Comparison of ENCODE assay signal across 7 cellular contexts in the genomic region with DNA sequence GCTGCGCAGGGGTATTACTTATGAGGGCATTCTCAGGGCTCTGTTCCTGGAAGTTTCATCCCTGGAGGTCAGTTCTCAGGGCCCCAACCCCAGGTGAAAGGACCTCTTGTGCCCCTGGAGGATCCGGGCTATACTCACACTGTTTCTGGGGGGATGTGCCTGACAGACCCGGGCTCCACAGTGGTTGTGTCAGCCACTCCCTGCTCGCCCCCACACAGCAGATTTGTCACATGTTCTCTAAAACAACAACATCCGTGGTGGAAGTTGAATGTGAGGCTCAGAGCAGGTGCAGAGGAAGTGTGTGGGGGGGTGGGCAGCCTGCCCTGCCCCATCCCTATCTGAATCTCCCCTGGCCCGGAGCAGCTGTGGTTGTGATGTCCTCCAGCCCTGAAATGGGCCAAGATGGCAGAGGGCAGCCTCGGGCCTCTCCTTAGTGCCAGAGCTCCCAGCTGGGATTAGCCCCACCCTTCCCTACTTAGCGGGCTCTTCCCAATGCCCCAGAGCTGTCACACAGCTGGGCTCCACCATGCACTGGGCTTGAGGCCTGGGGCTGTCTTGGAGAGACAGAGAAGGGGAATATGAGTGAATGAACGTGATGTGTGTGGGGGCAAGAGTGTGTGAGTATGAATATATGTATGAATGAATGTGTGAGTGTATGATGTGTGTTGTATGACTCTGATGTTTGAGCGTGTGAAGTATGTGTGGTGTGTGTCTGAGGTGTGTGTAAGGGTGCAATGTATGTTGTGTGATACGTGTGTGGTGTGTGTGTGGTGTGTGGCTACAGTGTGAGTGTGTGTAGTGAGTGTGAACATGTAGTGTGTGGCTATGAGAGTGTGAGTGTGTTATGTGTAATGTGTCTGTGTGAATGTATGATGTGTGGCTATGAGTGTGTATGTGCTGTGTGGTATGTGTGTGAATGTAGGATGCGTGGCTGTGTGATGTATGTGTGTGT. TPM values are rescaled to one million over a fixed set of nuclear protein-coding genes. Genes with fewer than 3 reads are reported as not detected.
DNase-seq lines count a peak whose midpoint lies in the region; ATAC-seq and TF ChIP-seq lines count a peak whose summit lies in the region.

No MANE protein-coding gene starts in this region.

- no peaks in the 10 kb centered on the region for H3K9me3 ChIP-seq in right lobe of liver

- no peak overlapping the region for H3K4me3 ChIP-seq in right lobe of liver

- peak overlapping the region; percentile 49 to 67 (median 65) for H3K27ac ChIP-seq in right lobe of liver

- WGBS in right lobe of liver (ENCODE audit: insufficient coverage, low coverage, low lambda C conversion rate, missing lambda C conversion rate), result 59% methylated on average over 8 of the region's 12 CpGs

- intact Hi-C loops in right lobe of liver (cut with DNase I), result no loop called here

- peaks cover 0 to 18% (median 0%) of the 10 kb centered on the region in 4 donors for H3K4me1 ChIP-seq in right lobe of liver

- no peak for TF ChIP-seq POLR2A in right lobe of liver (IDR thresholded peaks at IDR 0.05)

- ATAC-seq in GM19395 (IDR thresholded peaks at IDR 0.05; ENCODE audit: unreplicated experiment) (peak; percentile 59), HG03196 (IDR thresholded peaks at IDR 0.05; ENCODE audit: unreplicated experiment) (peak; percentile 32), right lobe of liver (peak; percentile 25 to 47 (median 32)), HG02970 (IDR thresholded peaks at IDR 0.05; ENCODE audit: low FRiP score, unreplicated experiment) (no peak)

- no peaks in the 10 kb centered on the region for H3K36me3 ChIP-seq in right lobe of liver

- no peaks in the 10 kb centered on the region for H3K27me3 ChIP-seq in right lobe of liver

- TF ChIP-seq CTCF in right lobe of liver (IDR thresholded peaks at IDR 0.05), result no peak

- DNase-seq in activated CD4-positive, alpha-beta T cell treated with anti-CD3 and anti-CD28 coated beads, Interleukin-2, amount 50 U/mL, for 48 hours, result peak; percentile 62 to 74
- peak in 1 of 3 donors; percentile 41 for DNase-seq in right lobe of liver
- no peak for DNase-seq in GOT3 (lab: John Stamatoyannopoulos, UW)
- DNase-seq in SW 1271 (lab: John Stamatoyannopoulos, UW), result no peak

RNA-seq across cellular contexts. Expression of a gene that starts 1.5 kb away (rescaled TPM):
- 1 to 10 TPM in 5 of 6 experiments, under 1 TPM in 1; 0.80 to 3.2 (median 1.4) TPM for total RNA-seq in right lobe of liver

RNA-seq across cellular contexts. Expression of a gene that starts 23.0 kb away (rescaled TPM):
- 100 to 1,000 TPM in 2 of 6 experiments, 10 to 100 TPM in 4; 20.6 to 134 (median 85.1) TPM for total RNA-seq in right lobe of liver

RNA-seq across cellular contexts. Expression of a gene that starts 26.0 kb away (rescaled TPM):
- total RNA-seq in right lobe of liver, result not detected

RNA-seq across cellular contexts. Expression of a gene that starts 47.0 kb away (rescaled TPM):
- total RNA-seq in right lobe of liver, result 10 to 100 TPM in 1 of 6 experiments, 1 to 10 TPM in 4, under 1 TPM in 1; 0.44 to 31.1 (median 2.2) TPM

RNA-seq across cellular contexts. Expression of a gene that starts 57.9 kb away (rescaled TPM):
- total RNA-seq in right lobe of liver, result not detected

Comparison
In these comparisons a context has a peak if more than half of its experiments do, and no peak if none do; other contexts are left out.
1. DNase-seq: peak in activated CD4-positive, alpha-beta T cell treated with anti-CD3 and anti-CD28 coated beads, Interleukin-2, amount 50 U/mL, for 48 hours (2 of 2); none in GOT3 (single experiment) and SW 1271 (0 of 2).